In the genomic region with DNA sequence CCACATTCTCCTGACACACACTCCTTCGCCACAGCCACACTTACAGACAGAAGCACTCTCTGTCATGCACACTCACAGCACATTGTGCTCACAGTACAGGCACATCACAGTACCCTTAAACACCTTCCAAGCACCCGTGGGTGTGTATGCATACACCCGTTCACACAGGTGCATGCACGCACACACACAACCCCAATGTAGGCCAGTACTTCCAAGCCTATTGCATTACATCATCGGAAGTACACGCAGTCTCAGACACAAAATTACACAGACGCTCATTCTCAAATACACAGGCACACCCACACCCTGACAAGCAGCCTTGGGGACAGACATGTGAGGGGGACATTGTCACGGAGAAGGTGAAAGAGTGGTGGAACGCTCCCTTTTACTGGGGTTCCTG, we compare ENCODE assay signal across 1 cellular context.
TF ChIP-seq lines count a peak whose summit lies in the region.

No MANE protein-coding gene starts in this region.

TF ChIP-seq in IMR-90, 13 proteins besides CTCF, POLR2A, EP300 and RAD21:
- TF ChIP-seq CHD1 (IDR thresholded peaks at IDR 0.05; ENCODE audit: low read depth, low read length) (no peak), MAFK (IDR thresholded peaks at IDR 0.05; ENCODE audit: low read depth, low read length) (no peak), RFX5 (IDR thresholded peaks at IDR 0.05; ENCODE audit: low read depth, low read length) (no peak), CEBPB (IDR thresholded peaks at IDR 0.05; ENCODE audit: low read depth, low read length) (no peak), MXI1 (IDR thresholded peaks at IDR 0.05; ENCODE audit: borderline replicate concordance, low read depth, low read length) (no peak), NFE2L2 (IDR thresholded peaks at IDR 0.05; ENCODE audit: low read depth, low read length) (no peak), MAZ (IDR thresholded peaks at IDR 0.05; ENCODE audit: borderline replicate concordance, low read depth, low read length) (no peak), SMC3 (IDR thresholded peaks at IDR 0.05; ENCODE audit: low read depth, low read length) (no peak)
- TF ChIP-seq, protein P1, sequence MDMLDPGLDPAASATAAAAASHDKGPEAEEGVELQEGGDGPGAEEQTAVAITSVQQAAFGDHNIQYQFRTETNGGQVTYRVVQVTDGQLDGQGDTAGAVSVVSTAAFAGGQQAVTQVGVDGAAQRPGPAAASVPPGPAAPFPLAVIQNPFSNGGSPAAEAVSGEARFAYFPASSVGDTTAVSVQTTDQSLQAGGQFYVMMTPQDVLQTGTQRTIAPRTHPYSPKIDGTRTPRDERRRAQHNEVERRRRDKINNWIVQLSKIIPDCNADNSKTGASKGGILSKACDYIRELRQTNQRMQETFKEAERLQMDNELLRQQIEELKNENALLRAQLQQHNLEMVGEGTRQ (IDR thresholded peaks at IDR 0.05; ENCODE audit: low read depth, low read length): no peak
